ENCODE assay signal across 11 cellular contexts in the genomic region with DNA sequence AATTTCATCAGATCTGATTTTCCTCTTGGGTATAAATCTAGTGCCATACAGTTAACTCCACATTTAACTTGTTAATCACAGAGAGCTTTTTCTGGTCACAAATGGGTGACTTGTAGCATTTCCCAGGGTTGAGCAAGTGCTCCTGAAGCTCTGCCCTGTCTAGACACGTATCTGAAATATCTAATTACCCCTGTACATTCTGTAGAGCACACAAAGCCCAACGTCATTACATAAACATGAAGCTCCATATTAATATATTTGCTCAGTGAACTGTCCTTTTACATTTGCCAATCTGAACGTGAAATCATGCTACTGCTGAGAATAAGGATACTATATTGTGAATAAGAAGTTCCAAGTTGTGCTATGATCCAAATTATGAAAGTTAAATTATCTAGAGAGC. TPM values are rescaled to one million over a fixed set of nuclear protein-coding genes. Genes with fewer than 3 reads are reported as not detected.
DNase-seq lines count a peak whose midpoint lies in the region; ATAC-seq and TF ChIP-seq lines count a peak whose summit lies in the region.
"Had no signal": no experiment of that assay in that cellular context is flagged by ENCODE, and none has a peak within 500 bp of the region (broad histone marks: within the 10 kb centered on the region; RNA-seq: fewer than 3 reads in every experiment).

No MANE protein-coding gene starts in this region.

- no peaks in the 10 kb centered on the region for H3K27me3 ChIP-seq in esophagus squamous epithelium
- no peaks in the 10 kb centered on the region for H3K27me3 ChIP-seq in left ventricle myocardium inferior (ENCODE audit: low read depth)

- TF ChIP-seq CTCF in VCaP (conservative IDR thresholded peaks at IDR 0.05): no peak
- no peak for TF ChIP-seq CTCF in esophagus squamous epithelium (IDR thresholded peaks at IDR 0.05)
- no peak for TF ChIP-seq CTCF in left ventricle myocardium inferior (IDR thresholded peaks at IDR 0.05; ENCODE audit: borderline replicate concordance)

- H3K36me3 ChIP-seq in esophagus squamous epithelium (no peaks in the 10 kb centered on the region), left ventricle myocardium inferior (no peaks in the 10 kb centered on the region)

- H3K4me1 ChIP-seq in esophagus squamous epithelium: peaks cover 6 to 41% (median 21%) of the 10 kb centered on the region in 3 donors
- H3K4me1 ChIP-seq in left ventricle myocardium inferior: peaks cover 68% of the 10 kb centered on the region

- peaks cover 2% of the 10 kb centered on the region for H3K36me3 Mint-ChIP-seq in activated naive CD4-positive, alpha-beta T cell treated with anti-CD3 and anti-CD28 coated beads, Interleukin-2, amount 50 U/mL, for 24 hours

- H3K9me3 ChIP-seq in esophagus squamous epithelium (no peaks in the 10 kb centered on the region), left ventricle myocardium inferior (replicated peaks) (no peaks in the 10 kb centered on the region)

- H3K4me3 Mint-ChIP-seq in activated naive CD4-positive, alpha-beta T cell treated with anti-CD3 and anti-CD28 coated beads, Interleukin-2, amount 50 U/mL, for 24 hours: no peak overlapping the region

- intact Hi-C loops in esophagus squamous epithelium (cut with DNase I): no loop called here
- intact Hi-C loops in left ventricle myocardium inferior (cut with micrococcal nuclease): no loop called here

- no peaks in the 10 kb centered on the region for H3K27me3 Mint-ChIP-seq in activated naive CD4-positive, alpha-beta T cell treated with anti-CD3 and anti-CD28 coated beads, Interleukin-2, amount 50 U/mL, for 24 hours

- no peak for TF ChIP-seq POLR2A in esophagus squamous epithelium (IDR thresholded peaks at IDR 0.05)

- ATAC-seq in GM19455 (IDR thresholded peaks at IDR 0.05; ENCODE audit: unreplicated experiment): no peak

- peak overlapping the region; percentile 27 for H3K27ac ChIP-seq in VCaP
- H3K27ac ChIP-seq in esophagus squamous epithelium: peak overlapping the region in 3 of 4 donors; percentile 45 to 65 (median 47)
- no peak overlapping the region for H3K27ac ChIP-seq in left ventricle myocardium inferior (replicated peaks)

- no peaks in the 10 kb centered on the region for H3K9me3 Mint-ChIP-seq in activated naive CD4-positive, alpha-beta T cell treated with anti-CD3 and anti-CD28 coated beads, Interleukin-2, amount 50 U/mL, for 24 hours

- H3K4me3 ChIP-seq in esophagus squamous epithelium (no peak overlapping the region), left ventricle myocardium inferior (no peak overlapping the region)

- no peak for DNase-seq in activated naive CD4-positive, alpha-beta T cell (lab: John Stamatoyannopoulos, UW)
- DNase-seq in esophagus squamous epithelium (lab: John Stamatoyannopoulos, UW) (no peak), NCI-H82 treated with DMSO at 0.1 percent for 48 hours (lab: John Stamatoyannopoulos, UW; ENCODE audit: unreplicated experiment) (no peak), left ventricle myocardium inferior (no peak)
- no peak for DNase-seq in stimulated activated CD4-positive, alpha-beta T cell treated with anti-CD3 and anti-CD28 coated beads, Interleukin-4, amount 100 ng/mL, for 4 hours
- DNase-seq: amniotic stem cell, C1 segment of cervical spinal cord, occipital lobe had no signal

- WGBS in esophagus squamous epithelium, 2 donors: 32 to 37% methylated on average over 3 of the region's 3 CpGs

- H3K27ac Mint-ChIP-seq in activated naive CD4-positive, alpha-beta T cell treated with anti-CD3 and anti-CD28 coated beads, Interleukin-2, amount 50 U/mL, for 24 hours: peak overlapping the region; percentile 84

- H3K4me1 Mint-ChIP-seq in activated naive CD4-positive, alpha-beta T cell treated with anti-CD3 and anti-CD28 coated beads, Interleukin-2, amount 50 U/mL, for 24 hours: peaks cover 55% of the 10 kb centered on the region

RNA-seq across cellular contexts. Expression of a gene that starts 49.0 kb away (rescaled TPM):
- total RNA-seq in esophagus squamous epithelium (100 to 1,000 TPM in 1 of 4 donors, 10 to 100 TPM in 2, 1 to 10 TPM in 1; 6.3 to 110 (median 63.8) TPM), left ventricle myocardium inferior (47.4 TPM)
